ENCODE assay signal across 8 cellular contexts in the genomic region with DNA sequence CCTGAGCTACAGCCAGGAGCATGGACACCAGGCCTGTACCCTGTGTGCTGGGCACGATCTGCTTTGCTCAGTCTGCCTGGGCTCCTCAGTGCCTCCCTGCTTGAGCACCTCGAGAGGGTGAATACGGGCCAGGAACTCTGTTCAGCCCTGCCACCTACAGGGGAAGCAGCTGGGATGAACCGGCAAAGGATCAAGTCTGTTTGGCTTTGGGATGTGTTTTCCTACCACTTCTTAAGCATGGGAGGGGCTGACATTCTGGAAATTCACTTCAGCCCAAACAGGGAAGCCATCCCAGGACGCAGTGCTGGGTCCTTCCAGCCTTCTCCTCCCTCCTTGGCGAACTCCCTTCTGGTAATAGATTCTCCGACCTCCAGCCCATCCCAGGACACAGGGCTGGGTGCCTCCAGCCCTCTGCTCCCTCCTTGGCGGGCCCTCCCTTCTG. TPM values are rescaled to one million over a fixed set of nuclear protein-coding genes. Genes with fewer than 3 reads are reported as not detected.
DNase-seq lines count a peak whose midpoint lies in the region; ATAC-seq and TF ChIP-seq lines count a peak whose summit lies in the region.

No MANE protein-coding gene starts in this region.

- peaks cover 32% of the 10 kb centered on the region for H3K4me1 Mint-ChIP-seq in CD8-positive, alpha-beta T cell (ENCODE audit: low read depth)

- peak overlapping the region; percentile 78 for H3K27ac Mint-ChIP-seq in CD8-positive, alpha-beta T cell

- no peak for ATAC-seq in CD8-positive, alpha-beta T cell
- ATAC-seq in thoracic aorta (ENCODE audit: insufficient number of reproducible peaks, low FRiP score, low read depth), result peak; percentile 61
- ATAC-seq in HG03108 (IDR thresholded peaks at IDR 0.05; ENCODE audit: unreplicated experiment), result no peak
- no peak for ATAC-seq in GM21723 (IDR thresholded peaks at IDR 0.05; ENCODE audit: unreplicated experiment)

- H3K27me3 Mint-ChIP-seq in CD8-positive, alpha-beta T cell (ENCODE audit: low read depth), result no peaks in the 10 kb centered on the region

- intact Hi-C loops in CD8-positive, alpha-beta T cell (cut with DNase I, micrococcal nuclease), result no loop called here

- no peak for TF ChIP-seq CTCF in CD8-positive, alpha-beta T cell (IDR thresholded peaks at IDR 0.05)
- TF ChIP-seq CTCF in cardiac fibroblast (IDR thresholded peaks at IDR 0.05; ENCODE audit: low read depth, low read length), result peak; percentile 74
- peak; percentile 42 for TF ChIP-seq CTCF in thoracic aorta (IDR thresholded peaks at IDR 0.05)

- peaks cover 10% of the 10 kb centered on the region for H3K4me1 ChIP-seq in CD8-positive, alpha-beta T cell (ENCODE audit: insufficient read depth, low read length)
- peaks cover 15 to 55% of the 10 kb centered on the region in 2 donors for H3K4me1 ChIP-seq in thoracic aorta (ENCODE audit: control insufficient read depth in 1 of 2, low read depth in 2 of 2)

- no peak for DNase-seq in CD8-positive, alpha-beta T cell
- DNase-seq in NCI-H1694 (lab: John Stamatoyannopoulos, UW) (peak; percentile 70), cardiac fibroblast (ENCODE audit: low read depth in 2 of 2) (peak; percentile 62 to 90), thoracic aorta (ENCODE audit: low spot score) (peak; percentile 35)
- no peak for DNase-seq in activated CD8-positive, alpha-beta memory T cell treated with anti-CD3 and anti-CD28 coated beads, Interleukin-2, amount 50 U/mL, for 4 hours

- no peaks in the 10 kb centered on the region for H3K36me3 ChIP-seq in CD8-positive, alpha-beta T cell (ENCODE audit: insufficient read depth, low read length)
- H3K36me3 ChIP-seq in thoracic aorta, result no peaks in the 10 kb centered on the region

- peaks cover 11% of the 10 kb centered on the region for H3K36me3 Mint-ChIP-seq in CD8-positive, alpha-beta T cell

- H3K9me3 Mint-ChIP-seq in CD8-positive, alpha-beta T cell, result no peaks in the 10 kb centered on the region

- no peaks in the 10 kb centered on the region for H3K9me3 ChIP-seq in CD8-positive, alpha-beta T cell (ENCODE audit: low read length)
- no peaks in the 10 kb centered on the region for H3K9me3 ChIP-seq in thoracic aorta

- no peaks in the 10 kb centered on the region for H3K27me3 ChIP-seq in CD8-positive, alpha-beta T cell (ENCODE audit: insufficient read depth, low read length)
- H3K27me3 ChIP-seq in layer of hippocampus (ENCODE audit: control insufficient read depth, insufficient read depth, low read length), result no peaks in the 10 kb centered on the region
- H3K27me3 ChIP-seq in thoracic aorta (replicated peaks; ENCODE audit: insufficient read depth), result no peaks in the 10 kb centered on the region

- POLR2A ChIA-PET in CD8-positive, alpha-beta T cell (lab: Charles Lee), result no interaction called here

- no peak overlapping the region for H3K4me3 ChIP-seq in CD8-positive, alpha-beta T cell (ENCODE audit: low read depth, low read length)
- no peak overlapping the region for H3K4me3 ChIP-seq in cardiac fibroblast (replicated peaks in 1 of 2; ENCODE audit: low read depth in 2 of 2, low read length in 2 of 2)
- peak overlapping the region; percentile 47 for H3K4me3 ChIP-seq in thoracic aorta

- no peak overlapping the region for H3K27ac ChIP-seq in CD8-positive, alpha-beta T cell (ENCODE audit: low read depth, low read length)
- H3K27ac ChIP-seq in layer of hippocampus (ENCODE audit: low read depth, low read length) (peak overlapping the region; percentile 76), thoracic aorta (peak overlapping the region; percentile 93 to 96)

- H3K4me3 Mint-ChIP-seq in CD8-positive, alpha-beta T cell, result no peak overlapping the region

- CTCF ChIA-PET in CD8-positive, alpha-beta T cell (lab: Charles Lee), result no interaction called here

RNA-seq across cellular contexts. Expression of gene SELENON, which starts 55.8 kb away (rescaled TPM):
- 10 to 100 TPM; 18.9 to 20.2 TPM for total RNA-seq in CD8-positive, alpha-beta T cell
- total RNA-seq in thoracic aorta, result 10 to 100 TPM; 44.1 to 48.6 TPM

Comparison
In these comparisons a context has a peak if more than half of its experiments do, and no peak if none do; other contexts are left out.
1. DNase-seq: peak in NCI-H1694 (single experiment), cardiac fibroblast (2 of 2) and thoracic aorta (single experiment); none in CD8-positive, alpha-beta T cell (0 of 7) and activated CD8-positive, alpha-beta memory T cell treated with anti-CD3 and anti-CD28 coated beads, Interleukin-2, amount 50 U/mL, for 4 hours (single experiment).